Comparison of ENCODE assay signal across 16 cellular contexts in genomic region chr2:10377052-10377746, GRCh38.
DNase-seq lines count a peak whose midpoint lies in the region; ATAC-seq and TF ChIP-seq lines count a peak whose summit lies in the region.
"Had no signal": no experiment of that assay in that cellular context is flagged by ENCODE, and none has a peak within 500 bp of the region (broad histone marks: within the 10 kb centered on the region; RNA-seq: fewer than 3 reads in every experiment).

No MANE protein-coding gene starts in this region.

- ATAC-seq in GM19463 (IDR thresholded peaks at IDR 0.05; ENCODE audit: unreplicated experiment): no peak
- ATAC-seq: foreskin keratinocyte, left lung had no signal

- H3K36me3 ChIP-seq in BLaER1: peaks cover 6% of the 10 kb centered on the region; the same call in 1 of the 2 replicates
- H3K36me3 ChIP-seq in colonic mucosa: no peaks in the 10 kb centered on the region
- no peaks in the 10 kb centered on the region for H3K36me3 ChIP-seq in osteoblast (ENCODE audit: insufficient read depth, low read length)
- H3K36me3 ChIP-seq: WERI-Rb-1 had no signal

- H3K27ac Mint-ChIP-seq in activated naive CD8-positive, alpha-beta T cell treated with anti-CD3 and anti-CD28 coated beads for 36 hours: peak overlapping the region; percentile 44
- no peak overlapping the region for H3K27ac Mint-ChIP-seq in activated CD4-positive, alpha-beta memory T cell treated with anti-CD3 and anti-CD28 coated beads for 36 hours

- peaks cover 96% of the 10 kb centered on the region for H3K79me2 ChIP-seq in osteoblast (ENCODE audit: insufficient read depth, low read length)
- H3K79me2 ChIP-seq: parathyroid adenoma had no signal

- H3K4me1 ChIP-seq in BLaER1 (peaks cover 98% of the 10 kb centered on the region), colonic mucosa (peaks cover 1% of the 10 kb centered on the region), osteoblast (ENCODE audit: insufficient read depth, low read length) (peaks cover 28% of the 10 kb centered on the region)
- H3K4me1 ChIP-seq: foreskin keratinocyte had no signal

- H4K20me1 ChIP-seq in BLaER1: peaks cover 93% of the 10 kb centered on the region
- peaks cover 59% of the 10 kb centered on the region for H4K20me1 ChIP-seq in osteoblast (ENCODE audit: insufficient read depth, low read length)

- H3K27ac ChIP-seq in BLaER1: no peak overlapping the region
- no peak overlapping the region for H3K27ac ChIP-seq in colonic mucosa
- H3K27ac ChIP-seq in osteoblast (ENCODE audit: low read depth, low read length): no peak overlapping the region
- H3K27ac ChIP-seq: foreskin keratinocyte, left lung, parathyroid adenoma, WERI-Rb-1 had no signal

- no peak overlapping the region for H3K4me3 ChIP-seq in BLaER1
- H3K4me3 ChIP-seq in colonic mucosa: no peak overlapping the region
- H3K4me3 ChIP-seq in osteoblast (ENCODE audit: insufficient read depth, low read length): no peak overlapping the region
- H3K4me3 ChIP-seq: left lung had no signal

- no peak overlapping the region for H3K9ac ChIP-seq in BLaER1
- no peak overlapping the region for H3K9ac ChIP-seq in colonic mucosa (ENCODE audit: low read depth in 2 of 2, low read length in 2 of 2)
- H3K9ac ChIP-seq: parathyroid adenoma had no signal

- H3K36me3 Mint-ChIP-seq in activated naive CD8-positive, alpha-beta T cell treated with anti-CD3 and anti-CD28 coated beads for 36 hours: peaks cover 14% of the 10 kb centered on the region
- no peaks in the 10 kb centered on the region for H3K36me3 Mint-ChIP-seq in activated CD4-positive, alpha-beta memory T cell treated with anti-CD3 and anti-CD28 coated beads for 36 hours

- H3K9me3 Mint-ChIP-seq in activated naive CD8-positive, alpha-beta T cell treated with anti-CD3 and anti-CD28 coated beads for 36 hours: no peaks in the 10 kb centered on the region
- H3K9me3 Mint-ChIP-seq in activated CD4-positive, alpha-beta memory T cell treated with anti-CD3 and anti-CD28 coated beads for 36 hours: no peaks in the 10 kb centered on the region

- intact Hi-C loops in colonic mucosa (cut with DNase I): no loop called here
- intact Hi-C loops in activated CD4-positive, alpha-beta memory T cell treated with anti-CD3 and anti-CD28 coated beads for 36 hours (cut with micrococcal nuclease): no loop called here

- peak overlapping the region; percentile 14 for H3K4me3 Mint-ChIP-seq in activated naive CD8-positive, alpha-beta T cell treated with anti-CD3 and anti-CD28 coated beads for 36 hours
- H3K4me3 Mint-ChIP-seq in activated CD4-positive, alpha-beta memory T cell treated with anti-CD3 and anti-CD28 coated beads for 36 hours: no peak overlapping the region

- no peaks in the 10 kb centered on the region for H3K27me3 Mint-ChIP-seq in activated naive CD8-positive, alpha-beta T cell treated with anti-CD3 and anti-CD28 coated beads for 36 hours
- H3K27me3 Mint-ChIP-seq in activated CD4-positive, alpha-beta memory T cell treated with anti-CD3 and anti-CD28 coated beads for 36 hours: no peaks in the 10 kb centered on the region

- no peak for TF ChIP-seq CTCF in colonic mucosa (IDR thresholded peaks at IDR 0.05)
- no peak for TF ChIP-seq CTCF in osteoblast (IDR thresholded peaks at IDR 0.05; ENCODE audit: extremely low read depth, low read depth, low read length)

- peak overlapping the region; percentile 94 for H3K4me2 ChIP-seq in BLaER1
- H3K4me2 ChIP-seq in osteoblast (ENCODE audit: insufficient read depth, low read length): no peak overlapping the region

- no peak overlapping the region for H2AFZ ChIP-seq in osteoblast (ENCODE audit: low read length)
- H2AFZ ChIP-seq: parathyroid adenoma had no signal

- peaks cover 84% of the 10 kb centered on the region for H3K4me1 Mint-ChIP-seq in activated naive CD8-positive, alpha-beta T cell treated with anti-CD3 and anti-CD28 coated beads for 36 hours
- peaks cover 83% of the 10 kb centered on the region for H3K4me1 Mint-ChIP-seq in activated CD4-positive, alpha-beta memory T cell treated with anti-CD3 and anti-CD28 coated beads for 36 hours (ENCODE audit: low read depth)

- H3K9me3 ChIP-seq in BLaER1 (no peaks in the 10 kb centered on the region), colonic mucosa (no peaks in the 10 kb centered on the region), osteoblast (ENCODE audit: low read depth, low read length) (no peaks in the 10 kb centered on the region)
- H3K9me3 ChIP-seq: left lung had no signal

- DNase-seq in COR-L47 (lab: John Stamatoyannopoulos, UW): peak; percentile 53
- DNase-seq in NCI-H2171 treated with DMSO at 0.1 percent for 48 hours (lab: John Stamatoyannopoulos, UW): peak; percentile 74
- DNase-seq in activated naive CD8-positive, alpha-beta T cell treated with anti-CD3 and anti-CD28 coated beads for 36 hours: no peak
- no peak for DNase-seq in colonic mucosa
- DNase-seq in activated CD4-positive, alpha-beta memory T cell treated with anti-CD3 and anti-CD28 coated beads for 36 hours: no peak
- no peak for DNase-seq in osteoblast (ENCODE audit: insufficient read length, low spot score, missing footprints)
- DNase-seq: activated gamma-delta T cell treated with Interleukin-2 at 50 U/mL for 16 hours, foreskin keratinocyte, KBM-7, left lung, NCI-H1417 treated with DMSO at 0.1 percent for 48 hours, NCI-H526 treated with DMSO at 0.1 percent for 48 hours, WERI-Rb-1 had no signal

- POLR2A ChIA-PET in activated CD4-positive, alpha-beta memory T cell treated with anti-CD3 and anti-CD28 coated beads for 36 hours (lab: Charles Lee): no interaction called here

- H3K27me3 ChIP-seq in BLaER1: no peaks in the 10 kb centered on the region
- H3K27me3 ChIP-seq in colonic mucosa: no peaks in the 10 kb centered on the region
- no peaks in the 10 kb centered on the region for H3K27me3 ChIP-seq in osteoblast (ENCODE audit: insufficient read depth, low read length)
- H3K27me3 ChIP-seq: foreskin keratinocyte, left lung had no signal

- CTCF ChIA-PET in activated CD4-positive, alpha-beta memory T cell treated with anti-CD3 and anti-CD28 coated beads for 36 hours (lab: Charles Lee): no interaction called here

Comparison
In these comparisons a context has a peak if more than half of its experiments do, and no peak if none do; other contexts are left out.
1. DNase-seq: peak in COR-L47 (single experiment) and NCI-H2171 treated with DMSO at 0.1 percent for 48 hours (single experiment); none in activated naive CD8-positive, alpha-beta T cell treated with anti-CD3 and anti-CD28 coated beads for 36 hours (single experiment), colonic mucosa (single experiment), activated CD4-positive, alpha-beta memory T cell treated with anti-CD3 and anti-CD28 coated beads for 36 hours (single experiment) and osteoblast (single experiment).